Comparison of ENCODE assay signal across 8 cellular contexts in genomic region chr1:40710581-40711315, GRCh38.
DNase-seq lines count a peak whose midpoint lies in the region; ATAC-seq and TF ChIP-seq lines count a peak whose summit lies in the region.

No MANE protein-coding gene starts in this region.

- peaks cover 13% of the 10 kb centered on the region for H3K4me1 ChIP-seq in stomach smooth muscle (ENCODE audit: control insufficient read depth, insufficient read depth, low read length)

- H3K36me3 ChIP-seq in stomach smooth muscle (ENCODE audit: control insufficient read depth in 2 of 2, insufficient read depth in 2 of 2, low read length in 2 of 2) = peaks cover 0 to 3% of the 10 kb centered on the region in 2 donors

- H3K9ac ChIP-seq in stomach smooth muscle (ENCODE audit: low read length in 2 of 2) = peak overlapping the region; percentile 68 to 69

- DNase-seq in DMS 273 (lab: John Stamatoyannopoulos, UW; ENCODE audit: unreplicated experiment) (peak; percentile 92), DMS 273 treated with DMSO at 0.1 percent for 48 hours (lab: John Stamatoyannopoulos, UW) (no peak), astrocyte of the cerebellum (ENCODE audit: low read depth) (no peak), kidney tubule cell (ENCODE audit: low spot score) (peak; percentile 39), NOMO-1 treated with DMSO at 0.1 percent for 48 hours (lab: John Stamatoyannopoulos, UW; ENCODE audit: unreplicated experiment) (no peak)

- ATAC-seq in HG03025 (IDR thresholded peaks at IDR 0.05; ENCODE audit: low FRiP score, unreplicated experiment) = no peak
- no peak for ATAC-seq in GM18868 (IDR thresholded peaks at IDR 0.05; ENCODE audit: unreplicated experiment)

- H3K4me3 ChIP-seq in astrocyte of the cerebellum (ENCODE audit: low read depth, low read length) (peak overlapping the region; percentile 68), stomach smooth muscle (ENCODE audit: low read length in 2 of 2) (peak overlapping the region; percentile 83)

- no peaks in the 10 kb centered on the region for H3K9me3 ChIP-seq in stomach smooth muscle (ENCODE audit: control insufficient read depth in 2 of 2, low read length in 2 of 2)

- in situ Hi-C loops in astrocyte of the cerebellum (cut with HindIII; ENCODE audit: low sequenced_read_pairs) = no loop called here

- H3K27ac ChIP-seq in stomach smooth muscle (ENCODE audit: low read length) = peak overlapping the region; percentile 77

- TF ChIP-seq CTCF in astrocyte of the cerebellum (IDR thresholded peaks at IDR 0.05; ENCODE audit: low read depth, low read length, missing control alignments) = no peak

- no peaks in the 10 kb centered on the region for H3K27me3 ChIP-seq in stomach smooth muscle (ENCODE audit: control insufficient read depth in 1 of 2, insufficient read depth in 2 of 2, low read length in 2 of 2)

Comparison
In these comparisons a context has a peak if more than half of its experiments do, and no peak if none do; other contexts are left out.
1. DNase-seq: peak in DMS 273 (single experiment) and kidney tubule cell (single experiment); none in DMS 273 treated with DMSO at 0.1 percent for 48 hours (single experiment), astrocyte of the cerebellum (single experiment) and NOMO-1 treated with DMSO at 0.1 percent for 48 hours (single experiment).